ENCODE assay signal across 13 cellular contexts in the genomic region with DNA sequence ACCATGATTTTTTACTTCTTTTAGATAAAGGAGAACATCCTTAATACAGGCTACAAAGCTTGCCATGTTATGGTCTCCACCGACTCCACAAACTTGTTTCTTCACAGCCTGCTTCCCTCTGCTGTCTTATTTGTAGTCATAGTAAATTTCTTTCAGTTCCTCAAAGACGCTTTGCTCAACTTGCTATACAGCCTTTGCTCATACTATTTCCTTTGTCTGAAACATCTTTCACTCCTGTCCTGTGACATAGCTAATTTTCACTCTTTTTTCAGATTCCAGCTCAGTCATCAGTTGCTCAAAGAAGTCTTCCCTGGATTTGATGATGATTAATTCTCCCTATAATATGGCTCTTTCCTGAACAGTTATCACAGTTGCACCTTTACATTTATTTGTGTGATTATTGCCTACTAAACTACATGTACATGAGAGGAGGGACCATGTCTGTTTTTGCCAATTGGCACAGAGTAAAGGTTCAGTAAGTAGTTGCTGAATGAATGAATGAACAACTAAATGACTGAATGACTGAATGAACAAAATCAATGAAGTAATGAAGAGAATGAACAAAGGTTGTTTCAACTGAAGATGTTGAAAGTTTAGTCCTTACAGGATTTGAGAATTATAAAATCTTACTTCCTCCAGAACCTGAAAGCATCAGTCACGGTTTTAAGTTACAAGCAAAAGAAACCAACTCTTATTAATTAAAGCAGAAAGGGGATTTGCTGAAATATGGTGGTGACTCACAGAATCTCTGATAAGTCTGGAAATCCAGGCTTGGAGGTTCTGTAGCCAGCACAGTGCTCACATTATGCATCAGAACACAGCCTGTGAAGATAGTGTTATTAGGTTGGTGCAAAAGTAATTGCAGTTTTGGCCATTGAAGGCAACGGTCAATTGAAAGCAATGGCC.
DNase-seq lines count a peak whose midpoint lies in the region; ATAC-seq lines count a peak whose summit lies in the region.
"Had no signal": no experiment of that assay in that cellular context is flagged by ENCODE, and none has a peak within 500 bp of the region (broad histone marks: within the 10 kb centered on the region; RNA-seq: fewer than 3 reads in every experiment).

No MANE protein-coding gene starts in this region.

- DNase-seq in NOMO-1 (lab: John Stamatoyannopoulos, UW; ENCODE audit: unreplicated experiment in 2 of 2) (peak; percentile 53 to 95), OCI-M1 (lab: John Stamatoyannopoulos, UW) (no peak), NCI-H2171 (lab: John Stamatoyannopoulos, UW) (no peak), NCI-H2107 treated with DMSO at 0.1 percent for 48 hours (lab: John Stamatoyannopoulos, UW; ENCODE audit: unreplicated experiment) (no peak), activated T-cell treated with anti-CD3 and anti-CD28 coated beads for 4 hours (no peak)
- DNase-seq: dorsolateral prefrontal cortex; immature natural killer cell; Right ventricle myocardium superior; stimulated activated naive CD8-positive, alpha-beta T cell treated with anti-CD3 and anti-CD28 coated beads, Interleukin-15, amount 100 ng/mL, for 72 hours had no signal

- H3K4me2 ChIP-seq in BLaER1 treated with 17β-estradiol and CSF1 and Interleukin-3, amounts not matched to agents 10 nM and 100 nM: peak overlapping the region; percentile 43 to 80 (median 65)
- H3K4me2 ChIP-seq: A549 had no signal

- peak overlapping the region; percentile 23 to 89 (median 74); a peak in 20 of 22 replicates for H3K27ac ChIP-seq in BLaER1 treated with 17β-estradiol and CSF1 and Interleukin-3, amounts not matched to agents 10 nM and 100 nM
- H3K27ac ChIP-seq: A549, dorsolateral prefrontal cortex had no signal

- H3K27me3 ChIP-seq in BLaER1 treated with 17β-estradiol and CSF1 and Interleukin-3, amounts not matched to agents 10 nM and 100 nM: no peaks in the 10 kb centered on the region
- H3K27me3 ChIP-seq: dorsolateral prefrontal cortex had no signal

- peaks cover 10 to 44% (median 24%) of the 10 kb centered on the region in 10 experiments; a peak in 19 of 20 replicates for H3K4me1 ChIP-seq in BLaER1 treated with 17β-estradiol and CSF1 and Interleukin-3, amounts not matched to agents 10 nM and 100 nM
- H3K4me1 ChIP-seq: A549 had no signal

- ATAC-seq in GM19395 (IDR thresholded peaks at IDR 0.05; ENCODE audit: unreplicated experiment) (peak; percentile 95), HG02970 (IDR thresholded peaks at IDR 0.05; ENCODE audit: low FRiP score, unreplicated experiment) (peak; percentile 92)
- ATAC-seq: A549; stimulated activated naive CD8-positive, alpha-beta T cell treated with anti-CD3 and anti-CD28 coated beads, Interleukin-15, amount 100 ng/mL, for 72 hours had no signal

- no peak overlapping the region for H3K4me3 ChIP-seq in BLaER1 treated with 17β-estradiol and CSF1 and Interleukin-3, amounts not matched to agents 10 nM and 100 nM
- H3K4me3 ChIP-seq: A549, dorsolateral prefrontal cortex had no signal

- H4K20me1 ChIP-seq in BLaER1 treated with 17β-estradiol and CSF1 and Interleukin-3, amounts not matched to agents 10 nM and 100 nM: no peaks in the 10 kb centered on the region

- H3K36me3 ChIP-seq in BLaER1 treated with 17β-estradiol and CSF1 and Interleukin-3, amounts not matched to agents 10 nM and 100 nM: no peaks in the 10 kb centered on the region

- peak overlapping the region in 7 of 11 experiments; percentile 5 to 66 (median 61); a peak in 15 of 22 replicates for H3K9ac ChIP-seq in BLaER1 treated with 17β-estradiol and CSF1 and Interleukin-3, amounts not matched to agents 10 nM and 100 nM

- H3K9me3 ChIP-seq in BLaER1 treated with 17β-estradiol and CSF1 and Interleukin-3, amounts not matched to agents 10 nM and 100 nM (replicated peaks in 1 of 11): 0 out of 22 replicates have a peak, but pooled peaks cover 0 to 5% (median 0%) of the 10 kb centered on the region in 11 experiments
- H3K9me3 ChIP-seq: A549 had no signal

Comparison
In these comparisons a context has a peak if more than half of its experiments do, and no peak if none do; other contexts are left out.
1. DNase-seq: peak in NOMO-1 (2 of 2); none in OCI-M1 (single experiment), NCI-H2171 (single experiment), NCI-H2107 treated with DMSO at 0.1 percent for 48 hours (single experiment) and activated T-cell treated with anti-CD3 and anti-CD28 coated beads for 4 hours (single experiment).